Comparison of ENCODE assay signal across 20 cellular contexts in the genomic region with DNA sequence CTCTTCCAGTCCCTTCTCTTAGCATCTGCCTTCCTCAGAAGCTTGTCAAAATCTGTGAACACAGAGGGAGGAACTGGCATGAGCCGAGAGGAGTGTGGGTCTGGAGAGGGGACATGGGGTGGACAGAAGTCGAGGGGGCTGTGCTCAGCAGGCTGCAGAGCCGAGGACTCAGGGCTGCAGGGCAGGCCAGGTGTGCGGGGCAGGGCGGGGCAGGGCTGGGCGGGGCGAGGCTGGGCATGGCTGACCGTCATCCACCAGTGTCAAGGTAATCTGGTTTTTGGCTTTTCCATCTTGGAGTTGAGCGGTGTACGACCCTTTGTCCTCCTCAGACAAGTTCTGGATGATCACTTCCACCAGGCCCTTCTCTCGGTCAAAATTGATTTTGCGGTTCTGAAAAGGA. TPM values are rescaled to one million over a fixed set of nuclear protein-coding genes. Genes with fewer than 3 reads are reported as not detected.
"Had no signal": no experiment of that assay in that cellular context is flagged by ENCODE, and none has a peak within 500 bp of the region (broad histone marks: within the 10 kb centered on the region; RNA-seq: fewer than 3 reads in every experiment).

No MANE protein-coding gene starts in this region.

- DNase-seq: cerebellar nuclear complex; colonic mucosa; dermis blood vessel endothelial cell; esophagus squamous epithelium; foreskin fibroblast; hippocampal formation; kidney glomerular epithelial cell; midbrain; naive B cell; retina; stimulated activated CD4-positive, alpha-beta T cell treated with anti-CD3 and anti-CD28 coated beads, Interleukin-12 subunit alpha, Interleukin-12 subunit beta, amount 100 ng/mL, for 4 hours; stimulated activated naive CD4-positive, alpha-beta T cell had no signal

- H3K79me2 ChIP-seq: parathyroid adenoma had no signal

- H3K27me3 ChIP-seq: colonic mucosa had no signal

- H3K9ac ChIP-seq: parathyroid adenoma had no signal

- H3K4me1 ChIP-seq: colonic mucosa, parathyroid adenoma, prostate gland had no signal

- H3K9me3 Mint-ChIP-seq: memory B cell, nephron had no signal

- H3K27ac Mint-ChIP-seq: naive B cell, nephron had no signal

- H3K4me3 ChIP-seq: colonic mucosa, esophagus squamous epithelium, left lung, lower lobe of right lung, prostate gland, skin epidermis had no signal

- H3K36me3 Mint-ChIP-seq: memory B cell had no signal

- H3K4me3 Mint-ChIP-seq: memory B cell, naive B cell, nephron had no signal

- H3K27ac ChIP-seq: colonic mucosa, esophagus squamous epithelium, left lung, lower lobe of right lung, parathyroid adenoma, prostate gland, skin epidermis had no signal

- H3K36me3 ChIP-seq: colonic mucosa, esophagus squamous epithelium, left lung, lower lobe of right lung, prostate gland had no signal

- H2AFZ ChIP-seq: parathyroid adenoma had no signal

- H3K9me3 ChIP-seq: colonic mucosa, left lung, lower lobe of right lung, prostate gland had no signal

- ATAC-seq: left lung, lower lobe of right lung, sciatic nerve had no signal

RNA-seq across cellular contexts. Expression of a gene that starts 44.0 kb away (rescaled TPM):
- total RNA-seq: dermis blood vessel endothelial cell had no signal
